In genomic region chr9:109831996-109832395, GRCh38 we compare ENCODE assay signal across 27 cellular contexts. TPM values are rescaled to one million over a fixed set of nuclear protein-coding genes. Genes with fewer than 3 reads are reported as not detected.
DNase-seq lines count a peak whose midpoint lies in the region; ATAC-seq, FAIRE-seq and TF ChIP-seq lines count a peak whose summit lies in the region.
"Had no signal": no experiment of that assay in that cellular context is flagged by ENCODE, and none has a peak within 500 bp of the region (broad histone marks: within the 10 kb centered on the region; RNA-seq: fewer than 3 reads in every experiment).

No MANE protein-coding gene starts in this region.

- DNase-seq in HepG2 (ENCODE audit: low spot score) (no peak), right lobe of liver (no peak), left ventricle myocardium inferior (no peak), testis (peak; percentile 21), DMS53 (lab: John Stamatoyannopoulos, UW) (no peak)
- DNase-seq: 8988T; ACHN; BE2C; CD8-positive, alpha-beta memory T cell; DND-41; GM23248; H7; KBM-7; MV-4-11; NCI-H1105; NCI-H2081; NCI-H2227 treated with DMSO at 0.1 percent for 48 hours; NCI-H526 treated with DMSO at 0.1 percent for 48 hours; RPMI8226; SHP77 treated with DMSO at 0.1 percent for 48 hours had no signal

- TF ChIP-seq RAD21 in HepG2 (CRISPR knock-in tag; IDR thresholded peaks at IDR 0.05) = no peak
- no peak for TF ChIP-seq RAD21 in liver (IDR thresholded peaks at IDR 0.05)

- in situ Hi-C loops in HepG2 (cut with HindIII; ENCODE audit: extremely low pct_ligation_motif_present, low pct_unique_long_range_greater_than_20kb) = no loop called here

- WGBS in HepG2 (ENCODE audit: low lambda C conversion rate) = 66% methylated on average over 5 of the region's 5 CpGs
- 80% methylated on average over 2 of the region's 5 CpGs for WGBS in right lobe of liver (ENCODE audit: insufficient coverage, low coverage, low lambda C conversion rate, missing lambda C conversion rate)
- 83% methylated on average over 5 of the region's 5 CpGs for whole genome bisulfite sequencing in liver
- WGBS in testis, 2 donors = 56 to 59% methylated on average over 5 of the region's 5 CpGs

- H2AFZ ChIP-seq in HepG2 (ENCODE audit: low read length) = no peak overlapping the region
- H2AFZ ChIP-seq: GM23248 had no signal

- H3K9ac ChIP-seq in HepG2 (ENCODE audit: insufficient read depth, low read depth, low read length) = no peak overlapping the region
- no peak overlapping the region for H3K9ac ChIP-seq in liver (ENCODE audit: low read depth in 1 of 2, low read length in 2 of 2)
- H3K9ac ChIP-seq: GM23248 had no signal

- TF ChIP-seq POLR2A in HepG2 (IDR thresholded peaks at IDR 0.05; ENCODE audit: insufficient read depth in 1 of 2, low read depth in 2 of 2, low read length in 2 of 2) (no peak), right lobe of liver (IDR thresholded peaks at IDR 0.05) (no peak), testis (IDR thresholded peaks at IDR 0.05) (no peak)

- no peak for FAIRE-seq in HepG2 (lab: Jason Lieb, UNC)
- FAIRE-seq: GM12892 had no signal

- H3K9me3 ChIP-seq in HepG2 (ENCODE audit: low read length) (no peaks in the 10 kb centered on the region), right lobe of liver (no peaks in the 10 kb centered on the region), left ventricle myocardium inferior (replicated peaks) (peaks cover 5% of the 10 kb centered on the region), liver (ENCODE audit: control insufficient read depth in 4 of 4, low read length in 3 of 4) (no peaks in the 10 kb centered on the region), testis (no peaks in the 10 kb centered on the region)
- H3K9me3 ChIP-seq: BE2C had no signal

- TF ChIP-seq CTCF in HepG2 (CRISPR knock-in tag; IDR thresholded peaks at IDR 0.05) (no peak), right lobe of liver (IDR thresholded peaks at IDR 0.05) (no peak), left ventricle myocardium inferior (IDR thresholded peaks at IDR 0.05; ENCODE audit: borderline replicate concordance) (no peak), liver (IDR thresholded peaks at IDR 0.05; ENCODE audit: low read depth, low read length, missing input control) (no peak), testis (IDR thresholded peaks at IDR 0.05) (no peak)

- no peaks in the 10 kb centered on the region for H4K20me1 ChIP-seq in HepG2 (ENCODE audit: insufficient read depth, low read length)

- H3K36me3 ChIP-seq in HepG2 (replicated peaks in 1 of 2; ENCODE audit: control insufficient read depth in 1 of 2, insufficient read depth in 2 of 2, low read length in 2 of 2) (no peaks in the 10 kb centered on the region), right lobe of liver (no peaks in the 10 kb centered on the region), left ventricle myocardium inferior (no peaks in the 10 kb centered on the region), liver (ENCODE audit: control insufficient read depth in 4 of 4, insufficient read depth in 3 of 4, low read depth in 1 of 4, low read length in 3 of 4) (no peaks in the 10 kb centered on the region), testis (ENCODE audit: low read depth, missing control alignments) (no peaks in the 10 kb centered on the region)
- H3K36me3 ChIP-seq: BE2C had no signal

- no peaks in the 10 kb centered on the region for H3K4me1 ChIP-seq in HepG2 (ENCODE audit: insufficient read depth, low read length)
- H3K4me1 ChIP-seq in right lobe of liver = peaks cover 0 to 11% (median 0%) of the 10 kb centered on the region in 4 donors
- peaks cover 36% of the 10 kb centered on the region for H3K4me1 ChIP-seq in left ventricle myocardium inferior
- peaks cover 0 to 18% (median 13%) of the 10 kb centered on the region in 4 donors for H3K4me1 ChIP-seq in liver (ENCODE audit: control insufficient read depth in 4 of 4, insufficient read depth in 4 of 4, low read length in 3 of 4)
- H3K4me1 ChIP-seq in testis = no peaks in the 10 kb centered on the region
- H3K4me1 ChIP-seq: BE2C had no signal

- no peaks in the 10 kb centered on the region; a peak in 1 of 5 replicates for H3K27me3 ChIP-seq in HepG2 (ENCODE audit: control insufficient read depth in 1 of 2, insufficient read depth in 2 of 2, low read length in 2 of 2)
- no peaks in the 10 kb centered on the region for H3K27me3 ChIP-seq in right lobe of liver
- no peaks in the 10 kb centered on the region for H3K27me3 ChIP-seq in left ventricle myocardium inferior (ENCODE audit: low read depth)
- no peaks in the 10 kb centered on the region for H3K27me3 ChIP-seq in liver (ENCODE audit: control insufficient read depth in 4 of 4, insufficient read depth in 4 of 4, low read length in 3 of 4)
- no peaks in the 10 kb centered on the region for H3K27me3 ChIP-seq in testis
- H3K27me3 ChIP-seq: BE2C had no signal

- intact Hi-C loops in HepG2 (cut with micrococcal nuclease; ENCODE audit: unreplicated experiment) (no loop called here), right lobe of liver (cut with DNase I) (no loop called here), left ventricle myocardium inferior (cut with micrococcal nuclease) (no loop called here), testis (cut with DNase I; ENCODE audit: low total_unique reads) (no loop called here)

- no peaks in the 10 kb centered on the region for H3K79me2 ChIP-seq in HepG2 (ENCODE audit: insufficient read depth, low read length)

- H3K4me2 ChIP-seq in HepG2 (ENCODE audit: low read depth, low read length) = no peak overlapping the region

- BruUV-seq in HepG2 (replicated peaks; lab: Mats Ljungman, UMichigan) = no TSS peak

- no peak overlapping the region for H3K4me3 ChIP-seq in HepG2 (replicated peaks in 1 of 3; ENCODE audit: insufficient read depth in 1 of 3, low read depth in 2 of 3, low read length in 3 of 3)
- no peak overlapping the region for H3K4me3 ChIP-seq in right lobe of liver
- no peak overlapping the region for H3K4me3 ChIP-seq in left ventricle myocardium inferior
- no peak overlapping the region for H3K4me3 ChIP-seq in liver (ENCODE audit: low read depth in 1 of 3, low read length in 3 of 3)
- H3K4me3 ChIP-seq in testis = no peak overlapping the region
- H3K4me3 ChIP-seq: GM23248, SK-N-MC had no signal

- TF ChIP-seq EP300 in HepG2 (IDR thresholded peaks at IDR 0.05; ENCODE audit: low read depth in 2 of 2, low read length in 2 of 2) = no peak
- TF ChIP-seq EP300 in HepG2 (CRISPR knock-in tag; IDR thresholded peaks at IDR 0.05; ENCODE audit: borderline replicate concordance) = no peak

- POLR2A ChIA-PET in HepG2 (lab: Yijun Ruan, JAX) = no interaction called here

- CTCF ChIA-PET in HepG2 (lab: Yijun Ruan, JAX; ENCODE audit: low intra/inter-chr PET ratio, low total read pairs) = no interaction called here

- H3K27ac ChIP-seq in HepG2 (ENCODE audit: extremely low read length, insufficient read depth, low read length) (no peak overlapping the region), right lobe of liver (no peak overlapping the region), left ventricle myocardium inferior (replicated peaks) (peak overlapping the region; percentile 53), liver (ENCODE audit: low read depth in 1 of 2, low read length in 2 of 2) (no peak overlapping the region), testis (no peak overlapping the region)
- H3K27ac ChIP-seq: GM23248, SK-N-MC had no signal

- ATAC-seq in HepG2 = no peak
- no peak for ATAC-seq in right lobe of liver
- no peak for ATAC-seq in GM19395 (IDR thresholded peaks at IDR 0.05; ENCODE audit: unreplicated experiment)
- no peak for ATAC-seq in HG02642 (IDR thresholded peaks at IDR 0.05; ENCODE audit: poor library complexity, unreplicated experiment)

TF ChIP-seq in HepG2, 621 proteins besides CTCF, POLR2A, EP300 and RAD21 (continues in another document):
- TF ChIP-seq ZNF629 (CRISPR knock-in tag; conservative IDR thresholded peaks at IDR 0.05) = 0 out of 2 replicates have a peak, but pooled peaks have one; percentile 6

RNA-seq across cellular contexts. Expression of gene PALM2AKAP2, which starts 52.0 kb away (rescaled TPM):
- total RNA-seq in HepG2 (2016; rRNA removed; fragmentation: Illumina TruSeq; extraction: Trizol) = 1.5 and 1.8 TPM in 2 replicates
- 0.18 TPM in 1 of 2 replicates, not detected in the other for total RNA-seq in HepG2 (2016; cell fraction: cytosol; rRNA removed; fragmentation: Illumina TruSeq; extraction: Trizol; ENCODE audit: low read depth)
- 1.1 and 1.7 TPM in 2 replicates for total RNA-seq in HepG2 (2016; cell fraction: insoluble cytoplasmic fraction; rRNA removed; fragmentation: Illumina TruSeq; extraction: Trizol)
- total RNA-seq in HepG2 (2016; cell fraction: membrane; rRNA removed; fragmentation: Illumina TruSeq; extraction: Trizol) = 0.56 and 1.2 TPM in 2 replicates
- 0.34 and 0.87 TPM in 2 replicates for total RNA-seq in HepG2 (2016; cell fraction: nucleus; rRNA removed; fragmentation: Illumina TruSeq; extraction: Trizol)
- polyA plus RNA-seq in HepG2 (2011; rRNA removed) = 0.14 and 0.25 TPM in 2 replicates
- 0.11 and 0.24 TPM in 2 replicates for polyA plus RNA-seq in HepG2 (2011; cell fraction: cytosol; rRNA removed)
- 0.16 and 0.31 TPM in 2 replicates for polyA plus RNA-seq in HepG2 (2011; cell fraction: nucleus; rRNA removed)
- polyA plus RNA-seq in HepG2 (2012) = 0.63 and 0.75 TPM in 2 replicates
- polyA plus RNA-seq in HepG2 (2016; cell fraction: cytosol; fragmentation: Illumina TruSeq; extraction: Trizol; ENCODE audit: low read depth) = not detected in 2 replicates
- 0.19 TPM in 1 of 2 replicates, not detected in the other for polyA plus RNA-seq in HepG2 (2016; cell fraction: insoluble cytoplasmic fraction; fragmentation: Illumina TruSeq; extraction: Trizol; ENCODE audit: low read depth)
- polyA plus RNA-seq in HepG2 (2016; cell fraction: membrane; fragmentation: Illumina TruSeq; extraction: Trizol; ENCODE audit: low read depth) = not detected in 2 replicates
- 0.26 and 0.41 TPM in 2 replicates for polyA plus RNA-seq in HepG2 (2016; cell fraction: nucleus; fragmentation: Illumina TruSeq; extraction: Trizol; ENCODE audit: insufficient read depth, low read depth)
- 0.04 TPM in 1 of 2 replicates, not detected in the other for polyA minus RNA-seq in HepG2 (2011; rRNA and poly(A)+ RNA removed; ENCODE audit: low replicate concordance)
- polyA minus RNA-seq in HepG2 (2011; cell fraction: cytosol; rRNA and poly(A)+ RNA removed) = 0.20 and 0.88 TPM in 2 replicates
- 0.87 and 1.5 TPM in 2 replicates for polyA minus RNA-seq in HepG2 (2011; cell fraction: nucleus; rRNA and poly(A)+ RNA removed)
- total RNA-seq in right lobe of liver = 10 to 100 TPM; 26.4 to 50.3 (median 32.2) TPM
- total RNA-seq in left ventricle myocardium inferior = 90.2 TPM
- total RNA-seq in liver = 10 to 100 TPM in 1 of 2 donors, 1 to 10 TPM in 1; 4.6 to 47.9 TPM
- 1 to 10 TPM; 5.3 to 7.1 TPM for polyA plus RNA-seq in liver
- 1 to 10 TPM in 1 of 2 donors, under 1 TPM in 1; 0.87 to 2.3 TPM for total RNA-seq in testis
- polyA plus RNA-seq in testis (ENCODE audit: insufficient read depth, low read depth, low replicate concordance) = 0.25 TPM
- total RNA-seq: CD8-positive, alpha-beta memory T cell; HT-29 had no signal
- polyA plus RNA-seq: CD14-positive monocyte had no signal
